ENCODE assay signal across 26 cellular contexts in genomic region chr17:53141280-53141679, GRCh38.
DNase-seq lines count a peak whose midpoint lies in the region; ATAC-seq, FAIRE-seq and TF ChIP-seq lines count a peak whose summit lies in the region.
"Had no signal": no experiment of that assay in that cellular context is flagged by ENCODE, and none has a peak within 500 bp of the region (broad histone marks: within the 10 kb centered on the region; RNA-seq: fewer than 3 reads in every experiment).

No MANE protein-coding gene starts in this region.

- DNase-seq in G401 (ENCODE audit: low spot score) (peak; percentile 6), LNCaP clone FGC (ENCODE audit: low read depth) (peak; percentile 55), mucosa of descending colon (no peak), SKM-1 treated with dmso at 0.1 percent for 144 hours (lab: John Stamatoyannopoulos, UW; ENCODE audit: unreplicated experiment) (no peak), NCI-H774 (lab: John Stamatoyannopoulos, UW) (no peak), HepG2 (ENCODE audit: low spot score) (no peak), body of pancreas (no peak)
- DNase-seq: 8988T; ACHN; BE2C; CD4-positive, alpha-beta memory T cell; CD4-positive, CD25-positive, alpha-beta regulatory T cell; CD8-positive, alpha-beta memory T cell; COR-L47; DMS 273 treated with DMSO at 0.1 percent for 48 hours; DMS153; DMS53; DMS79; DND-41; EL; GDM1 had no signal

- H3K9me3 ChIP-seq in mucosa of descending colon (no peaks in the 10 kb centered on the region), HepG2 (ENCODE audit: low read length) (peaks cover 35% of the 10 kb centered on the region; the same call in 1 of the 2 replicates), body of pancreas (no peaks in the 10 kb centered on the region)
- H3K9me3 ChIP-seq: BE2C, BLaER1 had no signal

- no peak for TF ChIP-seq CTCF in LNCaP clone FGC (IDR thresholded peaks at IDR 0.05; ENCODE audit: control insufficient read depth, extremely low read depth, insufficient read depth)
- TF ChIP-seq CTCF in mucosa of descending colon (IDR thresholded peaks at IDR 0.05) = no peak
- no peak for TF ChIP-seq CTCF in HepG2 (CRISPR knock-in tag; IDR thresholded peaks at IDR 0.05)
- no peak for TF ChIP-seq CTCF in body of pancreas (IDR thresholded peaks at IDR 0.05)

- no peaks in the 10 kb centered on the region for H3K79me2 ChIP-seq in HepG2 (ENCODE audit: insufficient read depth, low read length)

- H3K4me3 ChIP-seq in LNCaP clone FGC (ENCODE audit: low read depth, low read length) (no peak overlapping the region), mucosa of descending colon (no peak overlapping the region), HepG2 (replicated peaks in 1 of 3; ENCODE audit: insufficient read depth in 1 of 3, low read depth in 2 of 3, low read length in 3 of 3) (no peak overlapping the region), body of pancreas (no peak overlapping the region)
- H3K4me3 ChIP-seq: BLaER1, GM12878 had no signal

- H3K9ac ChIP-seq in HepG2 (ENCODE audit: insufficient read depth, low read depth, low read length) = no peak overlapping the region
- H3K9ac ChIP-seq: BLaER1 had no signal

- in situ Hi-C loops in G401 (cut with HindIII; ENCODE audit: low sequenced_read_pairs) (no loop called here), HepG2 (cut with HindIII; ENCODE audit: extremely low pct_ligation_motif_present, low pct_unique_long_range_greater_than_20kb) (no loop called here)

- CTCF ChIA-PET in HepG2 (lab: Yijun Ruan, JAX; ENCODE audit: low intra/inter-chr PET ratio, low total read pairs) = no interaction called here

- TF ChIP-seq RAD21 in HepG2 (CRISPR knock-in tag; IDR thresholded peaks at IDR 0.05) = no peak

- no peaks in the 10 kb centered on the region for H3K27me3 ChIP-seq in HepG2 (ENCODE audit: control insufficient read depth in 1 of 2, insufficient read depth in 2 of 2, low read length in 2 of 2)
- H3K27me3 ChIP-seq in body of pancreas = no peaks in the 10 kb centered on the region
- H3K27me3 ChIP-seq: BE2C, BLaER1 had no signal

- H3K4me1 ChIP-seq in mucosa of descending colon (ENCODE audit: low read depth) (no peaks in the 10 kb centered on the region), HepG2 (ENCODE audit: insufficient read depth, low read length) (no peaks in the 10 kb centered on the region), body of pancreas (peaks cover 8% of the 10 kb centered on the region)
- H3K4me1 ChIP-seq: BLaER1 had no signal

- WGBS in HepG2 (ENCODE audit: low lambda C conversion rate) = 3% methylated on average over 3 of the region's 3 CpGs
- 50 to 56% methylated on average over 3 of the region's 3 CpGs for WGBS in body of pancreas, 2 donors

- FAIRE-seq in HepG2 (lab: Jason Lieb, UNC) = no peak
- FAIRE-seq: A204.1, GM12878, GM12892, GM18507 had no signal

- H3K27ac ChIP-seq in HepG2 (ENCODE audit: extremely low read length, insufficient read depth, low read length) (no peak overlapping the region), body of pancreas (no peak overlapping the region)
- H3K27ac ChIP-seq: BLaER1 had no signal

- ATAC-seq in mucosa of descending colon (peak; percentile 35), HepG2 (no peak), body of pancreas (no peak)
- ATAC-seq: GM12878 had no signal

- TF ChIP-seq EP300 in HepG2 (IDR thresholded peaks at IDR 0.05; ENCODE audit: low read depth in 2 of 2, low read length in 2 of 2) (no peak), HepG2 (CRISPR knock-in tag; IDR thresholded peaks at IDR 0.05; ENCODE audit: borderline replicate concordance) (no peak)

- no peak overlapping the region for H3K4me2 ChIP-seq in HepG2 (ENCODE audit: low read depth, low read length)
- H3K4me2 ChIP-seq: BLaER1 had no signal

- H4K20me1 ChIP-seq in HepG2 (ENCODE audit: insufficient read depth, low read length) = no peaks in the 10 kb centered on the region
- H4K20me1 ChIP-seq: BLaER1 had no signal

- BruUV-seq in HepG2 (replicated peaks; lab: Mats Ljungman, UMichigan) = no TSS peak

- no peak overlapping the region for H2AFZ ChIP-seq in HepG2 (ENCODE audit: low read length)

- intact Hi-C loops in mucosa of descending colon (cut with DNase I, micrococcal nuclease) = no loop called here
- intact Hi-C loops in HepG2 (cut with micrococcal nuclease; ENCODE audit: unreplicated experiment) = no loop called here
- intact Hi-C loops in body of pancreas (cut with DNase I) = no loop called here

- no peak for TF ChIP-seq POLR2A in HepG2 (IDR thresholded peaks at IDR 0.05; ENCODE audit: insufficient read depth in 1 of 2, low read depth in 2 of 2, low read length in 2 of 2)
- TF ChIP-seq POLR2A in body of pancreas (IDR thresholded peaks at IDR 0.05) = no peak

- POLR2A ChIA-PET in HepG2 (lab: Yijun Ruan, JAX) = no interaction called here

- no peaks in the 10 kb centered on the region for H3K36me3 ChIP-seq in mucosa of descending colon (ENCODE audit: low read depth)
- H3K36me3 ChIP-seq in HepG2 (replicated peaks in 1 of 2; ENCODE audit: control insufficient read depth in 1 of 2, insufficient read depth in 2 of 2, low read length in 2 of 2) = no peaks in the 10 kb centered on the region
- no peaks in the 10 kb centered on the region for H3K36me3 ChIP-seq in body of pancreas (replicated peaks in 1 of 2; ENCODE audit: insufficient read depth in 1 of 2, low read depth in 2 of 2)
- H3K36me3 ChIP-seq: BE2C, BLaER1 had no signal

TF ChIP-seq in HepG2, 621 proteins besides CTCF, POLR2A, EP300 and RAD21:
- TF ChIP-seq FOXC1 (CRISPR knock-in tag; IDR thresholded peaks at IDR 0.05; ENCODE audit: borderline replicate concordance) = no peak
- no peak for TF ChIP-seq ZNF629 (CRISPR knock-in tag; conservative IDR thresholded peaks at IDR 0.05)
- TF ChIP-seq ZNF710 (CRISPR knock-in tag; IDR thresholded peaks at IDR 0.05; ENCODE audit: borderline replicate concordance) = no peak
- no peak for TF ChIP-seq ZNF34 (CRISPR knock-in tag; IDR thresholded peaks at IDR 0.05; ENCODE audit: borderline replicate concordance)
- TF ChIP-seq BHLHE40 (IDR thresholded peaks at IDR 0.05; ENCODE audit: low read length) = no peak
- TF ChIP-seq HNF1A (IDR thresholded peaks at IDR 0.05; ENCODE audit: low read depth) = no peak
- TF ChIP-seq HNF1A (CRISPR knock-in tag; IDR thresholded peaks at IDR 0.05; ENCODE audit: borderline replicate concordance) = no peak
- no peak for TF ChIP-seq PTBP1 (IDR thresholded peaks at IDR 0.05; ENCODE audit: low read depth, low read length, poor library complexity, severe bottlenecking)
- no peak for TF ChIP-seq EED (CRISPR knock-in tag; IDR thresholded peaks at IDR 0.05)
- no peak for TF ChIP-seq ARID2 (CRISPR knock-in tag; IDR thresholded peaks at IDR 0.05; ENCODE audit: borderline replicate concordance)

Comparison
In these comparisons a context has a peak if more than half of its experiments do, and no peak if none do; other contexts are left out.
1. DNase-seq: peak in G401 (single experiment) and LNCaP clone FGC (single experiment); none in mucosa of descending colon (0 of 3), SKM-1 treated with dmso at 0.1 percent for 144 hours (single experiment), NCI-H774 (single experiment), HepG2 (single experiment) and body of pancreas (0 of 4).